11 cellular contexts compared by ENCODE assay signal in genomic region chr7:116801092-116801710, GRCh38.
A peak's percentile ranks its signal among the peaks of the same experiment; 100 is the strongest.
DNase-seq lines count a peak whose midpoint lies in the region; ATAC-seq and TF ChIP-seq lines count a peak whose summit lies in the region.
"Had no signal": no experiment of that assay in that cellular context is flagged by ENCODE, and none has a peak within 500 bp of the region (broad histone marks: within the 10 kb centered on the region; RNA-seq: fewer than 3 reads in every experiment).

No MANE protein-coding gene starts in this region.

- peak; percentile 28 for DNase-seq in GM04504 (ENCODE audit: low read depth)
- peak; percentile 3 for DNase-seq in NCI-H146 treated with DMSO at 0.1 percent for 48 hours (lab: John Stamatoyannopoulos, UW; ENCODE audit: unreplicated experiment)
- peak; percentile 66 for DNase-seq in dedifferentiated amniotic fluid mesenchymal stem cell (ENCODE audit: extremely low spot score)
- DNase-seq in osteocyte (ENCODE audit: extremely low spot score, unreplicated experiment), result no peak
- DNase-seq in iPS-NIHi7 (ENCODE audit: extremely low spot score), result no peak
- no peak for DNase-seq in NCI-H1436 treated with DMSO at 0.1 percent for 48 hours (lab: John Stamatoyannopoulos, UW)
- no peak for DNase-seq in activated gamma-delta T cell treated with Interleukin-2 at 50 U/mL for 16 hours
- DNase-seq: activated CD4-positive, alpha-beta T cell treated with anti-CD3 and anti-CD28 coated beads for 48 hours; DMS153; NCI-H1694 treated with DMSO at 0.1 percent for 48 hours had no signal

- H3K27me3 Mint-ChIP-seq in osteocyte (ENCODE audit: unreplicated experiment), result no peaks in the 10 kb centered on the region

- H3K4me3 Mint-ChIP-seq in osteocyte (ENCODE audit: unreplicated experiment), result peak overlapping the region; percentile 15

- ATAC-seq in GM21723 (IDR thresholded peaks at IDR 0.05; ENCODE audit: unreplicated experiment), result no peak

- peaks cover 8% of the 10 kb centered on the region for H3K36me3 Mint-ChIP-seq in osteocyte (ENCODE audit: unreplicated experiment)

- peaks cover 59% of the 10 kb centered on the region for H3K4me1 Mint-ChIP-seq in osteocyte (ENCODE audit: unreplicated experiment)

- peak overlapping the region; percentile 73 for H3K27ac Mint-ChIP-seq in osteocyte (ENCODE audit: unreplicated experiment)

- H3K9me3 Mint-ChIP-seq in osteocyte (ENCODE audit: unreplicated experiment), result no peaks in the 10 kb centered on the region

- TF ChIP-seq CTCF in osteocyte (IDR thresholded peaks at IDR 0.05), result no peak

Comparison
In these comparisons a context has a peak if more than half of its experiments do, and no peak if none do; other contexts are left out.
1. DNase-seq: peak in GM04504 (single experiment), NCI-H146 treated with DMSO at 0.1 percent for 48 hours (single experiment) and dedifferentiated amniotic fluid mesenchymal stem cell (single experiment); none in osteocyte (single experiment), iPS-NIHi7 (single experiment), NCI-H1436 treated with DMSO at 0.1 percent for 48 hours (single experiment) and activated gamma-delta T cell treated with Interleukin-2 at 50 U/mL for 16 hours (single experiment).